Comparison of ENCODE assay signal across 22 cellular contexts in genomic region chr11:86639172-86639571, GRCh38. TPM values are rescaled to one million over a fixed set of nuclear protein-coding genes. Genes with fewer than 3 reads are reported as not detected.
DNase-seq lines count a peak whose midpoint lies in the region; TF ChIP-seq lines count a peak whose summit lies in the region.
"Had no signal": no experiment of that assay in that cellular context is flagged by ENCODE, and none has a peak within 500 bp of the region (broad histone marks: within the 10 kb centered on the region; RNA-seq: fewer than 3 reads in every experiment).

No MANE protein-coding gene starts in this region.

- TF ChIP-seq CTCF in PC-9 (conservative IDR thresholded peaks at IDR 0.05), result no peak

- peaks cover 46% of the 10 kb centered on the region for H3K4me1 Mint-ChIP-seq in activated T-helper 1 cell treated with anti-CD3 and anti-CD28 coated beads, Interleukin-12 subunit alpha, Interleukin-12 subunit beta, Interleukin-2, Interleukin-4 antibody, amounts not matched to agents 30 ng/mL and 10 ng/mL and 1 ng/mL, durations not matched to agents 14 hours and 24 hours and 36 hours (ENCODE audit: low read depth)
- H3K4me1 Mint-ChIP-seq: activated B cell treated with CpG ODN at 0.5 μM for 24 hours; stimulated activated memory B cell treated with anti-CD40 and anti-IgM and Interleukin-4, amounts not matched to agents 10 μg/mL and 1 μg/mL and 100 μg/mL, for 72 hours had no signal

- H3F3A ChIP-seq in PC-9 (ENCODE audit: insufficient read depth, low read depth), result peaks cover 8% of the 10 kb centered on the region; the same call in 1 of the 2 replicates

- H3K4me3 Mint-ChIP-seq in activated T-helper 1 cell treated with anti-CD3 and anti-CD28 coated beads, Interleukin-12 subunit alpha, Interleukin-12 subunit beta, Interleukin-2, Interleukin-4 antibody, amounts not matched to agents 30 ng/mL and 10 ng/mL and 1 ng/mL, durations not matched to agents 14 hours and 24 hours and 36 hours, result no peak overlapping the region
- H3K4me3 Mint-ChIP-seq: activated B cell treated with CpG ODN at 0.5 μM for 24 hours; mesothelial cell of epicardium; naive thymus-derived CD4-positive, alpha-beta T cell; stimulated activated memory B cell treated with anti-CD40 and anti-IgM and Interleukin-4, amounts not matched to agents 10 μg/mL and 1 μg/mL and 100 μg/mL, for 72 hours had no signal

- H3K36me3 ChIP-seq in PC-9 (ENCODE audit: low read depth) (no peaks in the 10 kb centered on the region), skeletal muscle satellite cell (ENCODE audit: insufficient read depth, low read length) (no peaks in the 10 kb centered on the region)
- H3K36me3 ChIP-seq: left lung, ovary had no signal

- H3K9me3 Mint-ChIP-seq in activated T-helper 1 cell treated with anti-CD3 and anti-CD28 coated beads, Interleukin-12 subunit alpha, Interleukin-12 subunit beta, Interleukin-2, Interleukin-4 antibody, amounts not matched to agents 30 ng/mL and 10 ng/mL and 1 ng/mL, durations not matched to agents 14 hours and 24 hours and 36 hours, result peaks cover 17% of the 10 kb centered on the region
- H3K9me3 Mint-ChIP-seq: activated B cell treated with CpG ODN at 0.5 μM for 24 hours; mesothelial cell of epicardium; stimulated activated memory B cell treated with anti-CD40 and anti-IgM and Interleukin-4, amounts not matched to agents 10 μg/mL and 1 μg/mL and 100 μg/mL, for 72 hours had no signal

- H3K27me3 ChIP-seq in PC-9 (ENCODE audit: insufficient read depth, low read depth) (no peaks in the 10 kb centered on the region), skeletal muscle satellite cell (ENCODE audit: control insufficient read depth, insufficient read depth, low read length) (no peaks in the 10 kb centered on the region)
- H3K27me3 ChIP-seq: left lung, ovary had no signal

- DNase-seq in EL (peak; percentile 43), PC-9 (peak in 1 of 2 experiments; percentile 49), fibroblast of peridontal ligament (ENCODE audit: extremely low read depth) (peak; percentile 31), RKO (ENCODE audit: low spot score) (no peak)
- DNase-seq in NK-92 treated with Interleukin-12 subunit alpha and Interleukin-12 subunit beta, amount 100 ng/mL, for 24 hours (lab: John Stamatoyannopoulos, UW), result no peak
- no peak for DNase-seq in activated T-helper 1 cell treated with anti-CD3 and anti-CD28 coated beads, Interleukin-12 subunit alpha, Interleukin-12 subunit beta, Interleukin-2, Interleukin-4 antibody, amounts not matched to agents 30 ng/mL and 10 ng/mL and 1 ng/mL, durations not matched to agents 14 hours and 24 hours and 36 hours (ENCODE audit: low spot score)
- DNase-seq: activated B cell treated with CpG ODN at 0.5 μM for 24 hours; GF-D8; GM23248; left lung; naive thymus-derived CD4-positive, alpha-beta T cell; NCI-H146; NCI-H524; ovary; retina; stimulated activated CD4-positive, alpha-beta T cell treated with anti-CD3 and anti-CD28 coated beads, Interleukin-4, amount 100 ng/mL, for 1 hour; T-helper 9 cell had no signal

- no peak overlapping the region for H3K27ac Mint-ChIP-seq in activated T-helper 1 cell treated with anti-CD3 and anti-CD28 coated beads, Interleukin-12 subunit alpha, Interleukin-12 subunit beta, Interleukin-2, Interleukin-4 antibody, amounts not matched to agents 30 ng/mL and 10 ng/mL and 1 ng/mL, durations not matched to agents 14 hours and 24 hours and 36 hours
- H3K27ac Mint-ChIP-seq: activated B cell treated with CpG ODN at 0.5 μM for 24 hours; activated naive CD4-positive, alpha-beta T cell treated with anti-CD3 and anti-CD28 coated beads, Interleukin-2, amount 50 U/mL, for 72 hours; mesothelial cell of epicardium; naive thymus-derived CD4-positive, alpha-beta T cell; stimulated activated memory B cell treated with anti-CD40 and anti-IgM and Interleukin-4, amounts not matched to agents 10 μg/mL and 1 μg/mL and 100 μg/mL, for 72 hours had no signal

- BruUV-seq in PC-9 (replicated peaks; lab: Mats Ljungman, UMichigan), result no TSS peak

- H3K27me3 Mint-ChIP-seq in activated T-helper 1 cell treated with anti-CD3 and anti-CD28 coated beads, Interleukin-12 subunit alpha, Interleukin-12 subunit beta, Interleukin-2, Interleukin-4 antibody, amounts not matched to agents 30 ng/mL and 10 ng/mL and 1 ng/mL, durations not matched to agents 14 hours and 24 hours and 36 hours (ENCODE audit: insufficient read depth), result peaks cover 23% of the 10 kb centered on the region

- H3K9ac ChIP-seq in skeletal muscle satellite cell (ENCODE audit: low read depth, low read length), result peak overlapping the region; percentile 43
- H3K9ac ChIP-seq: GM23248, KMS-11 had no signal

- no peak overlapping the region for H2AFZ ChIP-seq in PC-9
- H2AFZ ChIP-seq: GM23248 had no signal

- H4K20me1 ChIP-seq in PC-9 (ENCODE audit: insufficient read depth), result no peaks in the 10 kb centered on the region

- POLR2A ChIA-PET in PC-9 (lab: Charles Lee; ENCODE audit: unreplicated experiment), result interaction anchor here (0.5 kb wide), 1 partner anchor 142 kb away, joined by 7 read pairs; no protein-coding TSS in a partner anchor

- H3K36me3 Mint-ChIP-seq in activated T-helper 1 cell treated with anti-CD3 and anti-CD28 coated beads, Interleukin-12 subunit alpha, Interleukin-12 subunit beta, Interleukin-2, Interleukin-4 antibody, amounts not matched to agents 30 ng/mL and 10 ng/mL and 1 ng/mL, durations not matched to agents 14 hours and 24 hours and 36 hours (ENCODE audit: low read depth), result peaks cover 3% of the 10 kb centered on the region
- H3K36me3 Mint-ChIP-seq: mesothelial cell of epicardium; stimulated activated memory B cell treated with anti-CD40 and anti-IgM and Interleukin-4, amounts not matched to agents 10 μg/mL and 1 μg/mL and 100 μg/mL, for 72 hours had no signal

- H3K4me3 ChIP-seq in PC-9 (no peak overlapping the region), skeletal muscle satellite cell (ENCODE audit: low read length) (no peak overlapping the region)
- H3K4me3 ChIP-seq: GM23248, left lung, ovary had no signal

- CTCF ChIA-PET in PC-9 (lab: Charles Lee), result no interaction called here

- peaks cover 18% of the 10 kb centered on the region for H3K4me1 ChIP-seq in PC-9 (replicated peaks; ENCODE audit: insufficient read depth)
- peaks cover 58% of the 10 kb centered on the region for H3K4me1 ChIP-seq in skeletal muscle satellite cell (ENCODE audit: control insufficient read depth, insufficient read depth, low read length)
- H3K4me1 ChIP-seq: left lung had no signal

- peak overlapping the region; percentile 0; the same call in 1 of the 2 replicates for H3K27ac ChIP-seq in PC-9
- H3K27ac ChIP-seq: GM23248, KMS-11, left lung, ovary had no signal

- H3K4me2 ChIP-seq in PC-9 (peak overlapping the region; percentile 15; the same call in 1 of the 2 replicates), skeletal muscle satellite cell (ENCODE audit: low read length) (peak overlapping the region; percentile 52)
- H3K4me2 ChIP-seq: KMS-11 had no signal

- H3K9me3 ChIP-seq in PC-9 (ENCODE audit: insufficient read depth, low read depth) (no peaks in the 10 kb centered on the region), skeletal muscle satellite cell (replicated peaks; ENCODE audit: low read length) (no peaks in the 10 kb centered on the region)
- H3K9me3 ChIP-seq: left lung, ovary had no signal

- no peaks in the 10 kb centered on the region for H3K9me2 ChIP-seq in PC-9 (ENCODE audit: insufficient read depth)

- intact Hi-C loops in PC-9 (cut with micrococcal nuclease; ENCODE audit: unreplicated experiment), result no loop called here
- intact Hi-C loops in activated T-helper 1 cell treated with anti-CD3 and anti-CD28 coated beads, Interleukin-12 subunit alpha, Interleukin-12 subunit beta, Interleukin-2, Interleukin-4 antibody, amounts not matched to agents 30 ng/mL and 10 ng/mL and 1 ng/mL, durations not matched to agents 14 hours and 24 hours and 36 hours (cut with micrococcal nuclease), result loop anchor here (2.0 to 5.0 kb wide), 4 partner anchors 33 to 180 kb away; partner anchors contain the start of gene ME3

- no peaks in the 10 kb centered on the region for H3K79me2 ChIP-seq in PC-9 (ENCODE audit: low read depth)

RNA-seq across cellular contexts. Expression of gene ME3, which starts 33.2 kb away (rescaled TPM):
- total RNA-seq in PC-9 (2021), result 34.0 and 61.1 TPM in 2 replicates
- 14.7 and 26.6 TPM in 2 replicates for total RNA-seq in skeletal muscle satellite cell (2012; rRNA removed)
- total RNA-seq in activated T-helper 1 cell treated with anti-CD3 and anti-CD28 coated beads, Interleukin-12 subunit alpha, Interleukin-12 subunit beta, Interleukin-2, Interleukin-4 antibody, amounts not matched to agents 30 ng/mL and 10 ng/mL and 1 ng/mL, durations not matched to agents 14 hours and 24 hours and 36 hours, result 12.8 and 13.1 TPM in 2 replicates

Comparison
In these comparisons a context has a peak if more than half of its experiments do, and no peak if none do; other contexts are left out.
1. DNase-seq: peak in EL (single experiment) and fibroblast of peridontal ligament (single experiment); none in RKO (single experiment), NK-92 treated with Interleukin-12 subunit alpha and Interleukin-12 subunit beta, amount 100 ng/mL, for 24 hours (single experiment) and activated T-helper 1 cell treated with anti-CD3 and anti-CD28 coated beads, Interleukin-12 subunit alpha, Interleukin-12 subunit beta, Interleukin-2, Interleukin-4 antibody, amounts not matched to agents 30 ng/mL and 10 ng/mL and 1 ng/mL, durations not matched to agents 14 hours and 24 hours and 36 hours (single experiment).